8 cellular contexts compared by ENCODE assay signal in genomic region chr6:152094992-152095592, GRCh38.
DNase-seq lines count a peak whose midpoint lies in the region; ATAC-seq, FAIRE-seq and TF ChIP-seq lines count a peak whose summit lies in the region.

No MANE protein-coding gene starts in this region.

- DNase-seq in H54 (ENCODE audit: insufficient read length, low spot score) = peak; percentile 48
- DNase-seq in RPMI7951 (ENCODE audit: low read depth) = peak; percentile 100
- peak; percentile 51 to 74 for DNase-seq in erythroblast (lab: John Stamatoyannopoulos, UW)
- DNase-seq in ovary = peak; percentile 67 to 83 (median 72)
- DNase-seq in NCI-H2107 treated with DMSO at 0.1 percent for 48 hours (lab: John Stamatoyannopoulos, UW; ENCODE audit: unreplicated experiment) = no peak
- DNase-seq in NCI-H2029 (lab: John Stamatoyannopoulos, UW) = no peak
- no peak for DNase-seq in NCI-H345 treated with DMSO at 0.1 percent for 48 hours (lab: John Stamatoyannopoulos, UW; ENCODE audit: unreplicated experiment)

- H3K9me3 ChIP-seq in ovary = no peaks in the 10 kb centered on the region

- intact Hi-C loops in ovary (cut with DNase I) = no loop called here

- peaks cover 21% of the 10 kb centered on the region for H3K4me1 ChIP-seq in ovary (ENCODE audit: insufficient read depth)

- no peak for ATAC-seq in GM21423 (IDR thresholded peaks at IDR 0.05; ENCODE audit: unreplicated experiment)

- no peak for TF ChIP-seq EP300 in ovary (IDR thresholded peaks at IDR 0.05)

- FAIRE-seq in H54 (lab: Jason Lieb, UNC) = no peak

- H3K27me3 ChIP-seq in ovary = no peaks in the 10 kb centered on the region

- TF ChIP-seq POLR2A in H54 (IDR thresholded peaks at IDR 0.05; ENCODE audit: low read depth, low read length) (no peak), erythroblast (IDR thresholded peaks at IDR 0.05; ENCODE audit: low read length) (no peak), ovary (IDR thresholded peaks at IDR 0.05) (no peak)

- TF ChIP-seq CTCF in ovary (IDR thresholded peaks at IDR 0.05) = no peak

- H3K4me3 ChIP-seq in ovary = no peak overlapping the region

- no peaks in the 10 kb centered on the region for H3K36me3 ChIP-seq in ovary

- 36 to 44% (median 38%) methylated on average over 3 of the region's 3 CpGs for WGBS in ovary, 3 donors

- H3K27ac ChIP-seq in ovary = no peak overlapping the region

Comparison
In these comparisons a context has a peak if more than half of its experiments do, and no peak if none do; other contexts are left out.
1. DNase-seq: peak in H54 (single experiment), RPMI7951 (single experiment), erythroblast (2 of 2) and ovary (5 of 5); none in NCI-H2107 treated with DMSO at 0.1 percent for 48 hours (single experiment), NCI-H2029 (single experiment) and NCI-H345 treated with DMSO at 0.1 percent for 48 hours (single experiment).